ENCODE assay signal across 8 cellular contexts in genomic region chr5:122704247-122705036, GRCh38.
DNase-seq lines count a peak whose midpoint lies in the region; ATAC-seq and TF ChIP-seq lines count a peak whose summit lies in the region.

No MANE protein-coding gene starts in this region.

- DNase-seq in DMS 273 treated with DMSO at 0.1 percent for 48 hours (lab: John Stamatoyannopoulos, UW) = peak; percentile 45
- peak; percentile 50 for DNase-seq in LHCN-M2 (ENCODE audit: low read depth)
- no peak for DNase-seq in right atrium auricular region (ENCODE audit: low spot score)
- no peak for DNase-seq in testis
- DNase-seq in activated effector memory CD4-positive, alpha-beta T cell treated with Interleukin-2 at 50 U/mL for 16 hours = no peak
- no peak for DNase-seq in activated T-helper 1 cell treated with anti-CD3 and anti-CD28 coated beads, Interleukin-12 subunit alpha, Interleukin-12 subunit beta, Interleukin-2, Interleukin-4 antibody, amounts not matched to agents 30 ng/mL and 10 ng/mL and 1 ng/mL, durations not matched to agents 14 hours and 24 hours and 36 hours (ENCODE audit: low spot score)

- H3K4me3 ChIP-seq in right atrium auricular region (no peak overlapping the region), testis (no peak overlapping the region)

- WGBS in testis, 2 donors = 76 to 81% methylated on average over 4 of the region's 4 CpGs

- H3K27me3 ChIP-seq in right atrium auricular region (no peaks in the 10 kb centered on the region), testis (no peaks in the 10 kb centered on the region)

- no peak for ATAC-seq in HG03571 (IDR thresholded peaks at IDR 0.05; ENCODE audit: unreplicated experiment)

- H3K27ac Mint-ChIP-seq in activated T-helper 1 cell treated with anti-CD3 and anti-CD28 coated beads, Interleukin-12 subunit alpha, Interleukin-12 subunit beta, Interleukin-2, Interleukin-4 antibody, amounts not matched to agents 30 ng/mL and 10 ng/mL and 1 ng/mL, durations not matched to agents 14 hours and 24 hours and 36 hours = no peak overlapping the region

- peak; percentile 82 for TF ChIP-seq CTCF in VCaP (conservative IDR thresholded peaks at IDR 0.05)
- TF ChIP-seq CTCF in right atrium auricular region (IDR thresholded peaks at IDR 0.05) = peak; percentile 67
- TF ChIP-seq CTCF in testis (IDR thresholded peaks at IDR 0.05) = peak; percentile 25 to 59 (median 48)

- no peak overlapping the region for H3K4me3 Mint-ChIP-seq in activated T-helper 1 cell treated with anti-CD3 and anti-CD28 coated beads, Interleukin-12 subunit alpha, Interleukin-12 subunit beta, Interleukin-2, Interleukin-4 antibody, amounts not matched to agents 30 ng/mL and 10 ng/mL and 1 ng/mL, durations not matched to agents 14 hours and 24 hours and 36 hours

- H3K9me3 ChIP-seq in right atrium auricular region = no peaks in the 10 kb centered on the region
- H3K9me3 ChIP-seq in testis = no peaks in the 10 kb centered on the region

- peaks cover 6% of the 10 kb centered on the region for H3K4me1 Mint-ChIP-seq in activated T-helper 1 cell treated with anti-CD3 and anti-CD28 coated beads, Interleukin-12 subunit alpha, Interleukin-12 subunit beta, Interleukin-2, Interleukin-4 antibody, amounts not matched to agents 30 ng/mL and 10 ng/mL and 1 ng/mL, durations not matched to agents 14 hours and 24 hours and 36 hours (ENCODE audit: low read depth)

- H3K27me3 Mint-ChIP-seq in activated T-helper 1 cell treated with anti-CD3 and anti-CD28 coated beads, Interleukin-12 subunit alpha, Interleukin-12 subunit beta, Interleukin-2, Interleukin-4 antibody, amounts not matched to agents 30 ng/mL and 10 ng/mL and 1 ng/mL, durations not matched to agents 14 hours and 24 hours and 36 hours (ENCODE audit: insufficient read depth) = no peaks in the 10 kb centered on the region

- H3K36me3 ChIP-seq in right atrium auricular region (no peaks in the 10 kb centered on the region), testis (ENCODE audit: low read depth, missing control alignments) (no peaks in the 10 kb centered on the region)

- no peaks in the 10 kb centered on the region for H3K4me1 ChIP-seq in right atrium auricular region
- no peaks in the 10 kb centered on the region for H3K4me1 ChIP-seq in testis

- no peaks in the 10 kb centered on the region for H3K9me3 Mint-ChIP-seq in activated T-helper 1 cell treated with anti-CD3 and anti-CD28 coated beads, Interleukin-12 subunit alpha, Interleukin-12 subunit beta, Interleukin-2, Interleukin-4 antibody, amounts not matched to agents 30 ng/mL and 10 ng/mL and 1 ng/mL, durations not matched to agents 14 hours and 24 hours and 36 hours

- no peak for TF ChIP-seq POLR2A in testis (IDR thresholded peaks at IDR 0.05)

- H3K27ac ChIP-seq in VCaP (no peak overlapping the region), right atrium auricular region (no peak overlapping the region), testis (no peak overlapping the region)

- intact Hi-C loops in testis (cut with DNase I; ENCODE audit: low total_unique reads) = no loop called here
- intact Hi-C loops in activated T-helper 1 cell treated with anti-CD3 and anti-CD28 coated beads, Interleukin-12 subunit alpha, Interleukin-12 subunit beta, Interleukin-2, Interleukin-4 antibody, amounts not matched to agents 30 ng/mL and 10 ng/mL and 1 ng/mL, durations not matched to agents 14 hours and 24 hours and 36 hours (cut with micrococcal nuclease) = loop anchor here (10.0 kb wide), 1 partner anchor 140 kb away; the partner anchor contains the start of gene SNX24

- H3K36me3 Mint-ChIP-seq in activated T-helper 1 cell treated with anti-CD3 and anti-CD28 coated beads, Interleukin-12 subunit alpha, Interleukin-12 subunit beta, Interleukin-2, Interleukin-4 antibody, amounts not matched to agents 30 ng/mL and 10 ng/mL and 1 ng/mL, durations not matched to agents 14 hours and 24 hours and 36 hours (ENCODE audit: low read depth) = no peaks in the 10 kb centered on the region

Comparison
In these comparisons a context has a peak if more than half of its experiments do, and no peak if none do; other contexts are left out.
1. DNase-seq: peak in DMS 273 treated with DMSO at 0.1 percent for 48 hours (single experiment) and LHCN-M2 (single experiment); none in right atrium auricular region (single experiment), testis (single experiment), activated effector memory CD4-positive, alpha-beta T cell treated with Interleukin-2 at 50 U/mL for 16 hours (single experiment) and activated T-helper 1 cell treated with anti-CD3 and anti-CD28 coated beads, Interleukin-12 subunit alpha, Interleukin-12 subunit beta, Interleukin-2, Interleukin-4 antibody, amounts not matched to agents 30 ng/mL and 10 ng/mL and 1 ng/mL, durations not matched to agents 14 hours and 24 hours and 36 hours (single experiment).
2. Peak in every context shown above with its lines, with median percentiles within 50 percentile points of each other: CTCF ChIP-seq.